ENCODE assay signal across 11 cellular contexts in the genomic region with DNA sequence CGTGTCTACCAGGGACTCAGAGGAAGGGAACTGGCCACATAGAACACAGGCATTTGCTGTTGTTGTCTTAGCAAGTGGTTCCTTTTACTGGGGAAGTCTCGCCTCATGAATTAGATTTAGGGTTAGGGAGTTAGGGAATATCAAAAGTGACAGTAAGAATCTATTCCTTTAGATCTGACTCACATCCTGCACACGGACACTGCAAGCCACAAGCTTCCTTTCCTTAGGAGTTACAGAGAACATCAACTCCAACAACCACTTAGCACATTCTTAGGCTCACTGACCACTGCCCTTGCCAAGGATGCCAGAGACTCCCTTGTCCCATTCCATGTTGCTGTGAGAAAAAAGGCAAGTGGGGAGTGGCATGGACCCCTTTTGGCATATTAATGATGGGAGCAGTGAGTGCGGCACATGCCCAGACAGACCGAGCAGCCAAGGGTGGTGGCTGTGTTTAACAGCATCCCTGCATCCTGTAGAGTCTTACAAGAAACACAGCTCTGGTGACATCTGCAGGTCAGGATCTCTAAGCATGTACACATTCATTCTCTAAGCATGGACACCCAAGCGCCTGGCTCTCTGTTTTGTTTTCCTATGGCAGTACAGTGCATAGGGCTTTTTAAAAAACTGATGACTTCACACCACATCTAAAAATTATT.
DNase-seq lines count a peak whose midpoint lies in the region; ATAC-seq and TF ChIP-seq lines count a peak whose summit lies in the region.
"Had no signal": no experiment of that assay in that cellular context is flagged by ENCODE, and none has a peak within 500 bp of the region (broad histone marks: within the 10 kb centered on the region; RNA-seq: fewer than 3 reads in every experiment).

No MANE protein-coding gene starts in this region.

- H3K27ac ChIP-seq in WERI-Rb-1 (no peak overlapping the region), upper lobe of right lung (no peak overlapping the region)
- H3K27ac ChIP-seq: PC-9 had no signal

- no peaks in the 10 kb centered on the region for H3K36me3 ChIP-seq in WERI-Rb-1
- no peaks in the 10 kb centered on the region for H3K36me3 ChIP-seq in upper lobe of right lung

- H3K27me3 ChIP-seq in WERI-Rb-1 (ENCODE audit: insufficient read depth, low read depth, severe bottlenecking) (no peaks in the 10 kb centered on the region), upper lobe of right lung (no peaks in the 10 kb centered on the region)

- no peaks in the 10 kb centered on the region for H3K4me1 Mint-ChIP-seq in activated naive CD8-positive, alpha-beta T cell treated with anti-CD3 and anti-CD28 coated beads, Interleukin-2, amount 50 U/mL, for 24 hours

- no peaks in the 10 kb centered on the region for H3K4me1 ChIP-seq in upper lobe of right lung

- H3K27me3 Mint-ChIP-seq in activated naive CD8-positive, alpha-beta T cell treated with anti-CD3 and anti-CD28 coated beads, Interleukin-2, amount 50 U/mL, for 24 hours = no peaks in the 10 kb centered on the region
- H3K27me3 Mint-ChIP-seq: activated CD4-positive, alpha-beta memory T cell treated with anti-CD3 and anti-CD28 coated beads for 36 hours had no signal

- no peaks in the 10 kb centered on the region for H3K9me3 ChIP-seq in WERI-Rb-1 (ENCODE audit: severe bottlenecking)
- H3K9me3 ChIP-seq in upper lobe of right lung = no peaks in the 10 kb centered on the region

- no peaks in the 10 kb centered on the region for H3K36me3 Mint-ChIP-seq in activated naive CD8-positive, alpha-beta T cell treated with anti-CD3 and anti-CD28 coated beads, Interleukin-2, amount 50 U/mL, for 24 hours (ENCODE audit: low read depth)
- H3K36me3 Mint-ChIP-seq: activated CD4-positive, alpha-beta memory T cell treated with anti-CD3 and anti-CD28 coated beads for 36 hours had no signal

- no peaks in the 10 kb centered on the region for H3K9me3 Mint-ChIP-seq in activated naive CD8-positive, alpha-beta T cell treated with anti-CD3 and anti-CD28 coated beads, Interleukin-2, amount 50 U/mL, for 24 hours

- intact Hi-C loops in upper lobe of right lung (cut with DNase I) = no loop called here

- ATAC-seq in upper lobe of right lung = peak; percentile 29
- no peak for ATAC-seq in activated naive CD8-positive, alpha-beta T cell treated with anti-CD3 and anti-CD28 coated beads, Interleukin-2, amount 50 U/mL, for 24 hours

- DNase-seq in SKM-1 (lab: John Stamatoyannopoulos, UW; ENCODE audit: unreplicated experiment) (peak; percentile 5), SKM-1 treated with dmso at 0.1 percent for 144 hours (lab: John Stamatoyannopoulos, UW; ENCODE audit: unreplicated experiment) (no peak), WERI-Rb-1 (peak; percentile 30), iPS-NIHi7 (ENCODE audit: extremely low spot score) (peak; percentile 38), upper lobe of right lung (no peak), activated T-cell treated with anti-CD3 and anti-CD28 coated beads for 4 hours (no peak)
- DNase-seq in effector CD4-positive, alpha-beta T cell = no peak
- no peak for DNase-seq in activated naive CD8-positive, alpha-beta T cell treated with anti-CD3 and anti-CD28 coated beads, Interleukin-2, amount 50 U/mL, for 24 hours
- DNase-seq: activated CD4-positive, alpha-beta memory T cell treated with anti-CD3 and anti-CD28 coated beads for 36 hours; HFFc6; PC-9 had no signal

- H3K4me3 ChIP-seq in WERI-Rb-1 (ENCODE audit: low read depth, low read length) (no peak overlapping the region), upper lobe of right lung (no peak overlapping the region)
- H3K4me3 ChIP-seq: PC-9 had no signal

- TF ChIP-seq CTCF in WERI-Rb-1 (IDR thresholded peaks at IDR 0.05; ENCODE audit: low read depth, low read length) (peak; percentile 45; the same call in 1 of the 2 replicates), upper lobe of right lung (IDR thresholded peaks at IDR 0.05) (no peak)

- H3K4me3 Mint-ChIP-seq in activated naive CD8-positive, alpha-beta T cell treated with anti-CD3 and anti-CD28 coated beads, Interleukin-2, amount 50 U/mL, for 24 hours = no peak overlapping the region
- H3K4me3 Mint-ChIP-seq: activated CD4-positive, alpha-beta memory T cell treated with anti-CD3 and anti-CD28 coated beads for 36 hours; HFFc6 had no signal

- no peak overlapping the region for H3K27ac Mint-ChIP-seq in activated naive CD8-positive, alpha-beta T cell treated with anti-CD3 and anti-CD28 coated beads, Interleukin-2, amount 50 U/mL, for 24 hours
- H3K27ac Mint-ChIP-seq: activated CD4-positive, alpha-beta memory T cell treated with anti-CD3 and anti-CD28 coated beads for 36 hours; HFFc6 had no signal

Comparison
In these comparisons a context has a peak if more than half of its experiments do, and no peak if none do; other contexts are left out.
1. DNase-seq: peak in SKM-1 (single experiment), WERI-Rb-1 (single experiment) and iPS-NIHi7 (single experiment); none in SKM-1 treated with dmso at 0.1 percent for 144 hours (single experiment), upper lobe of right lung (single experiment), activated T-cell treated with anti-CD3 and anti-CD28 coated beads for 4 hours (single experiment), effector CD4-positive, alpha-beta T cell (single experiment) and activated naive CD8-positive, alpha-beta T cell treated with anti-CD3 and anti-CD28 coated beads, Interleukin-2, amount 50 U/mL, for 24 hours (single experiment).